ENCODE assay signal across 8 cellular contexts in genomic region chr4:1581164-1581894, GRCh38.
A peak's percentile ranks its signal among the peaks of the same experiment; 100 is the strongest.
DNase-seq lines count a peak whose midpoint lies in the region; ATAC-seq and TF ChIP-seq lines count a peak whose summit lies in the region.
"Not testable (repeated sequence)": the region's sequence is repeated elsewhere in the genome, so short reads cannot be mapped to it uniquely, and the experiment has no call there.

No MANE protein-coding gene starts in this region.

- H3K27ac ChIP-seq in RWPE2 (ENCODE audit: poor library complexity, severe bottlenecking); endodermal cell (ENCODE audit: low read depth, low read length); lower lobe of right lung: not testable (repeated sequence)

- H3K36me3 ChIP-seq in RWPE2 (ENCODE audit: low read depth); endodermal cell (ENCODE audit: control insufficient read depth, insufficient read depth, low read length); lower lobe of right lung: not testable (repeated sequence)

- H3K36me3 Mint-ChIP-seq in endodermal cell (ENCODE audit: low read depth) = not testable (repeated sequence)

- not testable (repeated sequence) for H3K9me3 ChIP-seq in RWPE2 (ENCODE audit: severe bottlenecking); endodermal cell (ENCODE audit: control insufficient read depth, low read length); lower lobe of right lung

- H3K9me3 Mint-ChIP-seq in endodermal cell = not testable (repeated sequence)

- H3K27me3 Mint-ChIP-seq in endodermal cell (ENCODE audit: insufficient read depth) = not testable (repeated sequence)

- 47 to 59% methylated on average over 9 to 14 of the region's 15 CpGs for WGBS in endodermal cell (ENCODE audit: insufficient coverage in 1 of 2, insufficient read length in 1 of 2), 2 experiments

- H3K9ac ChIP-seq in endodermal cell (ENCODE audit: extremely low read depth, low read length, poor library complexity, severe bottlenecking) = not testable (repeated sequence)

- H3K27me3 ChIP-seq in RWPE2 (ENCODE audit: insufficient read depth, poor library complexity, severe bottlenecking); lower lobe of right lung (ENCODE audit: low read depth): not testable (repeated sequence)
- H3K27me3 ChIP-seq in endodermal cell (ENCODE audit: control insufficient read depth, insufficient read depth, low read length, poor library complexity, severe bottlenecking) = peaks cover 13% of the 10 kb centered on the region

- H3K4me3 ChIP-seq in AG10803 (ENCODE audit: low read length); RWPE2 (ENCODE audit: severe bottlenecking); endodermal cell (ENCODE audit: low read length); lower lobe of right lung: not testable (repeated sequence)

- H3K27ac Mint-ChIP-seq in endodermal cell = not testable (repeated sequence)

- ATAC-seq in GM19395 (IDR thresholded peaks at IDR 0.05; ENCODE audit: unreplicated experiment) (peak; percentile 73), HG03558 (IDR thresholded peaks at IDR 0.05; ENCODE audit: extremely low read depth, unreplicated experiment) (peak; percentile 72), RWPE2 (ENCODE audit: low read depth) (peak; percentile 64), lower lobe of right lung (peak; percentile 72 to 81)

- intact Hi-C loops in lower lobe of right lung (cut with DNase I) = not testable (repeated sequence)

- TF ChIP-seq CTCF in AG10803 (conservative IDR thresholded peaks at IDR 0.05; ENCODE audit: low read length); RWPE2 (IDR thresholded peaks at IDR 0.05; ENCODE audit: poor library complexity, severe bottlenecking); endodermal cell (conservative IDR thresholded peaks at IDR 0.05); lower lobe of right lung (IDR thresholded peaks at IDR 0.05): not testable (repeated sequence)

- not testable (repeated sequence) for H3K4me1 ChIP-seq in RWPE2 (ENCODE audit: insufficient read depth, poor library complexity, severe bottlenecking); endodermal cell (ENCODE audit: control insufficient read depth, insufficient read depth, low read length); lower lobe of right lung

- DNase-seq in AG10803 (ENCODE audit: low read depth) = peak; percentile 95
- DNase-seq in RWPE2 (ENCODE audit: low spot score) = peak; percentile 86
- peak; percentile 91 for DNase-seq in activated T-cell treated with anti-CD3 and anti-CD28 coated beads, Interleukin-2, amount 50 U/mL, for 1 hour
- DNase-seq in endodermal cell = peak; percentile 96
- peak; percentile 97 for DNase-seq in lower lobe of right lung
- peak; percentile 77 to 87 for DNase-seq in stimulated activated CD4-positive, alpha-beta T cell treated with anti-CD3 and anti-CD28 coated beads, Interleukin-4, amount 100 ng/mL, for 4 hours

- H3K4me3 Mint-ChIP-seq in endodermal cell = not testable (repeated sequence)

- not testable (repeated sequence) for H3K4me1 Mint-ChIP-seq in endodermal cell
